8 cellular contexts compared by ENCODE assay signal in genomic region chr6:10555625-10556309, GRCh38. TPM values are rescaled to one million over a fixed set of nuclear protein-coding genes. Genes with fewer than 3 reads are reported as not detected.
DNase-seq lines count a peak whose midpoint lies in the region; ATAC-seq and TF ChIP-seq lines count a peak whose summit lies in the region.

No MANE protein-coding gene starts in this region.

- in situ Hi-C loops in KBM-7 (cut with MboI; ENCODE audit: low pct_unique_long_range_greater_than_20kb, low sequenced_read_pairs), result no loop called here

- peak; percentile 51 for ATAC-seq in left colon
- no peak for ATAC-seq in HG02852 (IDR thresholded peaks at IDR 0.05; ENCODE audit: unreplicated experiment)
- no peak for ATAC-seq in activated CD4-positive, CD25-positive, alpha-beta regulatory T cell treated with anti-CD3 and anti-CD28 coated beads, Interleukin-2, amount 50 U/mL, for 24 hours

- H3K4me1 ChIP-seq in suprapubic skin, result peaks cover 28% of the 10 kb centered on the region

- intact Hi-C loops in left colon (cut with DNase I, micrococcal nuclease), result no loop called here

- H3K27me3 ChIP-seq in suprapubic skin, result no peaks in the 10 kb centered on the region

- TF ChIP-seq EP300 in suprapubic skin (IDR thresholded peaks at IDR 0.05), result no peak

- no peak for TF ChIP-seq POLR2A in suprapubic skin (IDR thresholded peaks at IDR 0.05)

- no peak for TF ChIP-seq CTCF in suprapubic skin (IDR thresholded peaks at IDR 0.05)

- WGBS in suprapubic skin, result 15% methylated on average over 22 of the region's 22 CpGs

- H3K4me3 ChIP-seq in suprapubic skin, result peak overlapping the region; percentile 49

- H3K27ac ChIP-seq in suprapubic skin, result peak overlapping the region; percentile 65

- H3K9me3 ChIP-seq in suprapubic skin, result no peaks in the 10 kb centered on the region

- peak; percentile 43 for DNase-seq in DMS153 treated with DMSO at 0.1 percent for 48 hours (lab: John Stamatoyannopoulos, UW; ENCODE audit: unreplicated experiment)
- DNase-seq in NCI-H510A (lab: John Stamatoyannopoulos, UW), result peak; percentile 20
- peak; percentile 29 for DNase-seq in dedifferentiated amniotic fluid mesenchymal stem cell (ENCODE audit: extremely low spot score)
- DNase-seq in left colon, result peak; percentile 46 to 62
- DNase-seq in suprapubic skin (ENCODE audit: low spot score in 2 of 2), result peak; percentile 77 to 86
- DNase-seq in KBM-7, result no peak

- no peaks in the 10 kb centered on the region for H3K36me3 ChIP-seq in suprapubic skin

RNA-seq across cellular contexts. Expression of gene GCNT2, which starts 34.6 kb away (rescaled TPM):
- total RNA-seq in left colon, result 10 to 100 TPM; 12.2 to 20.3 TPM
- total RNA-seq in suprapubic skin, result 10 to 100 TPM in 3 of 4 donors, 1 to 10 TPM in 1; 8.0 to 37.4 (median 14.4) TPM
